ENCODE assay signal across 1 cellular context in genomic region chr5:171999100-171999499, GRCh38.
TF ChIP-seq lines count a peak whose summit lies in the region.

No MANE protein-coding gene starts in this region.

TF ChIP-seq in H1, 55 proteins besides CTCF, POLR2A, EP300 and RAD21:
- TF ChIP-seq TBP (IDR thresholded peaks at IDR 0.05; ENCODE audit: low read depth, low read length) (no peak), KDM1A (IDR thresholded peaks at IDR 0.05; ENCODE audit: borderline replicate concordance, low read length) (no peak), RBBP5 (IDR thresholded peaks at IDR 0.05; ENCODE audit: borderline replicate concordance, low read depth, low read length) (no peak), KDM5A (IDR thresholded peaks at IDR 0.05; ENCODE audit: low read length) (no peak), SIRT6 (IDR thresholded peaks at IDR 0.05; ENCODE audit: low read length) (no peak), MAFK (IDR thresholded peaks at IDR 0.05; ENCODE audit: low read depth, low read length) (no peak), ZNF274 (IDR thresholded peaks at IDR 0.05; ENCODE audit: borderline replicate concordance, extremely low read depth, low read length) (no peak), CBX8 (IDR thresholded peaks at IDR 0.05; ENCODE audit: borderline replicate concordance, low read depth, low read length) (no peak), SRF (IDR thresholded peaks at IDR 0.05; ENCODE audit: low read depth, low read length) (no peak), YY1 (IDR thresholded peaks at IDR 0.05; ENCODE audit: low read depth, low read length) (no peak), RNF2 (IDR thresholded peaks at IDR 0.05; ENCODE audit: borderline replicate concordance, low read depth, low read length, missing control alignments, poor library complexity, severe bottlenecking) (no peak), POLR2AphosphoS5 (IDR thresholded peaks at IDR 0.05; ENCODE audit: low read depth, low read length) (no peak), GTF2F1 (IDR thresholded peaks at IDR 0.05; ENCODE audit: borderline replicate concordance, low read depth, low read length) (no peak), PHF8 (conservative IDR thresholded peaks at IDR 0.05; ENCODE audit: low read depth, low read length) (no peak), SIX5 (IDR thresholded peaks at IDR 0.05; ENCODE audit: low read depth, low read length) (no peak), HDAC6 (IDR thresholded peaks at IDR 0.05; ENCODE audit: low read depth, low read length) (no peak), ATF2 (IDR thresholded peaks at IDR 0.05; ENCODE audit: low read length) (no peak)
